ENCODE assay signal across 1 cellular context in genomic region chr1:7084232-7084894, GRCh38.
TF ChIP-seq lines count a peak whose summit lies in the region.

No MANE protein-coding gene starts in this region.

TF ChIP-seq in GM23338, 12 proteins besides CTCF, POLR2A, EP300 and RAD21 (continued from another document):
- TF ChIP-seq ZNF462 (CRISPR knock-in tag; IDR thresholded peaks at IDR 0.05), result no peak
- no peak for TF ChIP-seq POLR2AphosphoS5 (IDR thresholded peaks at IDR 0.05; ENCODE audit: low read depth)
- no peak for TF ChIP-seq REST (IDR thresholded peaks at IDR 0.05; ENCODE audit: unreplicated experiment)
- no peak for TF ChIP-seq ZNF114 (CRISPR knock-in tag; IDR thresholded peaks at IDR 0.05)
- no peak for TF ChIP-seq EZH2 (IDR thresholded peaks at IDR 0.05; ENCODE audit: low read depth, unreplicated experiment)
- TF ChIP-seq CREB1 (CRISPR knock-in tag; IDR thresholded peaks at IDR 0.05; ENCODE audit: low read depth), result no peak
